Comparison of ENCODE assay signal across 1 cellular context in the genomic region with DNA sequence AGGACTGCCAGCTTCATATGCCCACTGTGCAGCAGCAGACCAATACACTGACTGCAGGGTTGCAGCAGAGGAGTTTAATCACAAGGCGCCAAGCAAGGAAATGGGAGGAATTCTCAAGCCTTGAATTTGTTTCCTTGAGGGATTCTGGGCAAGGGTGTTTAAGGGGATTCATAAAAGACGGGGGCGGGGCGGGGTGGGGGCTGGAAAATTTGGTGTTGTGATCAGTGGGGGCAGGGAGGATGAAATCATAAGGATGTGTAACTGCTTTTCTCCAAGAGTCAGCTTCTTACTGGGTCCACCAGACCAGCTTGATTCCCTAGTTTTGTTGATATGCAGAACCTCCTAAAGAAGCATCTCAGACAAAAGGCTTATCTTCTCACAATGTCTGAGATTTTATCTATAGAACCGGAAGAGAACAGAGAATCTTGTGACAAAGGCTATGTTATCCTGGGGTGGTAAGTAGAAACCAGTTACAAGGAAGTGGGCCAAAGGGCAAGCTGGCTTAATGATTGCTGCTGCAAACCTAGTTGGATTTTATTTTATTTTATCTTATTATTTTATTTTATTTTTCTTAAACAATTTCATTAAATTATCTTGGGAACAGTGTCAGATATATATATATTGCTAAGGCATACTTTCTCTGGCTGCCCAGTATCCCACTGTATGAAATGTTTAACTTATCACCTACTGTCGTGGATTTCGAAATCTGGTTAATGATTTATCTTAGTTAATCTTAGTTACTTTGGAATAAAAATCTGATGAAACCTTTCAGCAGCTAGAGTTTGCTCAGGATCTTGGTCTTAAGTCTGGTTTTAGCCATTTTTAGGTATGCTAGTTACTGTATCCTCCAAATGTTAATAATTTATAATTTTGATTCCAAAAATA.
A peak's percentile ranks its signal among the peaks of the same experiment; 100 is the strongest.
TF ChIP-seq lines count a peak whose summit lies in the region.

No MANE protein-coding gene starts in this region.

TF ChIP-seq in liver, 16 proteins besides CTCF, POLR2A, EP300 and RAD21 (continued from another document):
- TF ChIP-seq, protein P1, sequence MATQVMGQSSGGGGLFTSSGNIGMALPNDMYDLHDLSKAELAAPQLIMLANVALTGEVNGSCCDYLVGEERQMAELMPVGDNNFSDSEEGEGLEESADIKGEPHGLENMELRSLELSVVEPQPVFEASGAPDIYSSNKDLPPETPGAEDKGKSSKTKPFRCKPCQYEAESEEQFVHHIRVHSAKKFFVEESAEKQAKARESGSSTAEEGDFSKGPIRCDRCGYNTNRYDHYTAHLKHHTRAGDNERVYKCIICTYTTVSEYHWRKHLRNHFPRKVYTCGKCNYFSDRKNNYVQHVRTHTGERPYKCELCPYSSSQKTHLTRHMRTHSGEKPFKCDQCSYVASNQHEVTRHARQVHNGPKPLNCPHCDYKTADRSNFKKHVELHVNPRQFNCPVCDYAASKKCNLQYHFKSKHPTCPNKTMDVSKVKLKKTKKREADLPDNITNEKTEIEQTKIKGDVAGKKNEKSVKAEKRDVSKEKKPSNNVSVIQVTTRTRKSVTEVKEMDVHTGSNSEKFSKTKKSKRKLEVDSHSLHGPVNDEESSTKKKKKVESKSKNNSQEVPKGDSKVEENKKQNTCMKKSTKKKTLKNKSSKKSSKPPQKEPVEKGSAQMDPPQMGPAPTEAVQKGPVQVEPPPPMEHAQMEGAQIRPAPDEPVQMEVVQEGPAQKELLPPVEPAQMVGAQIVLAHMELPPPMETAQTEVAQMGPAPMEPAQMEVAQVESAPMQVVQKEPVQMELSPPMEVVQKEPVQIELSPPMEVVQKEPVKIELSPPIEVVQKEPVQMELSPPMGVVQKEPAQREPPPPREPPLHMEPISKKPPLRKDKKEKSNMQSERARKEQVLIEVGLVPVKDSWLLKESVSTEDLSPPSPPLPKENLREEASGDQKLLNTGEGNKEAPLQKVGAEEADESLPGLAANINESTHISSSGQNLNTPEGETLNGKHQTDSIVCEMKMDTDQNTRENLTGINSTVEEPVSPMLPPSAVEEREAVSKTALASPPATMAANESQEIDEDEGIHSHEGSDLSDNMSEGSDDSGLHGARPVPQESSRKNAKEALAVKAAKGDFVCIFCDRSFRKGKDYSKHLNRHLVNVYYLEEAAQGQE (IDR thresholded peaks at IDR 0.05): no peak
- TF ChIP-seq, protein P2, sequence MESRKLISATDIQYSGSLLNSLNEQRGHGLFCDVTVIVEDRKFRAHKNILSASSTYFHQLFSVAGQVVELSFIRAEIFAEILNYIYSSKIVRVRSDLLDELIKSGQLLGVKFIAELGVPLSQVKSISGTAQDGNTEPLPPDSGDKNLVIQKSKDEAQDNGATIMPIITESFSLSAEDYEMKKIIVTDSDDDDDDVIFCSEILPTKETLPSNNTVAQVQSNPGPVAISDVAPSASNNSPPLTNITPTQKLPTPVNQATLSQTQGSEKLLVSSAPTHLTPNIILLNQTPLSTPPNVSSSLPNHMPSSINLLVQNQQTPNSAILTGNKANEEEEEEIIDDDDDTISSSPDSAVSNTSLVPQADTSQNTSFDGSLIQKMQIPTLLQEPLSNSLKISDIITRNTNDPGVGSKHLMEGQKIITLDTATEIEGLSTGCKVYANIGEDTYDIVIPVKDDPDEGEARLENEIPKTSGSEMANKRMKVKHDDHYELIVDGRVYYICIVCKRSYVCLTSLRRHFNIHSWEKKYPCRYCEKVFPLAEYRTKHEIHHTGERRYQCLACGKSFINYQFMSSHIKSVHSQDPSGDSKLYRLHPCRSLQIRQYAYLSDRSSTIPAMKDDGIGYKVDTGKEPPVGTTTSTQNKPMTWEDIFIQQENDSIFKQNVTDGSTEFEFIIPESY (IDR thresholded peaks at IDR 0.05): no peak
- TF ChIP-seq TAF1 (conservative IDR thresholded peaks at IDR 0.05) (no peak), FOXA1 (IDR thresholded peaks at IDR 0.05) (no peak), RXRA (IDR thresholded peaks at IDR 0.05) (peak in 1 of 2 donors; percentile 57), NR2F2 (IDR thresholded peaks at IDR 0.05) (no peak), HNF4A (conservative IDR thresholded peaks at IDR 0.05) (peak; percentile 23 to 30), YY1 (IDR thresholded peaks at IDR 0.05) (no peak), EGR1 (IDR thresholded peaks at IDR 0.05; ENCODE audit: low read depth in 2 of 2) (no peak)
- TF ChIP-seq, protein P3, sequence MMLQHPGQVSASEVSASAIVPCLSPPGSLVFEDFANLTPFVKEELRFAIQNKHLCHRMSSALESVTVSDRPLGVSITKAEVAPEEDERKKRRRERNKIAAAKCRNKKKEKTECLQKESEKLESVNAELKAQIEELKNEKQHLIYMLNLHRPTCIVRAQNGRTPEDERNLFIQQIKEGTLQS (IDR thresholded peaks at IDR 0.05): no peak
